8 cellular contexts compared by ENCODE assay signal in genomic region chr1:211135342-211135950, GRCh38. TPM values are rescaled to one million over a fixed set of nuclear protein-coding genes. Genes with fewer than 3 reads are reported as not detected.
DNase-seq lines count a peak whose midpoint lies in the region; ATAC-seq and TF ChIP-seq lines count a peak whose summit lies in the region.

No MANE protein-coding gene starts in this region.

- H3K4me3 ChIP-seq in breast epithelium = no peak overlapping the region

- no peaks in the 10 kb centered on the region for H3K9me3 ChIP-seq in breast epithelium

- peak in 2 of 3 donors; percentile 44 to 55 for TF ChIP-seq CTCF in breast epithelium (IDR thresholded peaks at IDR 0.05)

- intact Hi-C loops in breast epithelium (cut with DNase I; ENCODE audit: low total_unique reads) (no loop called here), left colon (cut with DNase I, micrococcal nuclease) (loop anchor here in 1 of 2 donors (2.0 to 5.0 kb wide), 2 partner anchors 551 to 733 kb away; no protein-coding TSS in a partner anchor)

- H3K4me1 ChIP-seq in breast epithelium = peaks cover 0 to 5% of the 10 kb centered on the region in 2 donors

- no peak for TF ChIP-seq POLR2A in breast epithelium (IDR thresholded peaks at IDR 0.05)

- no peak overlapping the region for H3K27ac ChIP-seq in breast epithelium

- H3K27me3 ChIP-seq in breast epithelium = no peaks in the 10 kb centered on the region

- DNase-seq in COR-L47 (lab: John Stamatoyannopoulos, UW) = peak; percentile 24
- peak; percentile 53 for DNase-seq in HCEC 1CT
- peak; percentile 35 to 61 for DNase-seq in NCI-H526 (lab: John Stamatoyannopoulos, UW)
- DNase-seq in breast epithelium (ENCODE audit: low spot score in 2 of 2) = no peak
- DNase-seq in left colon = no peak
- DNase-seq in activated CD4-positive, CD25-positive, alpha-beta regulatory T cell (lab: John Stamatoyannopoulos, UW) = no peak

- H3K36me3 ChIP-seq in breast epithelium = no peaks in the 10 kb centered on the region

- peak; percentile 71 for ATAC-seq in left colon
- no peak for ATAC-seq in HG03457 (IDR thresholded peaks at IDR 0.05; ENCODE audit: unreplicated experiment)
- no peak for ATAC-seq in HG03045 (IDR thresholded peaks at IDR 0.05; ENCODE audit: unreplicated experiment)

RNA-seq across cellular contexts. Expression of gene KCNH1, which starts 1.5 kb away (rescaled TPM):
- total RNA-seq in breast epithelium (1 to 10 TPM in 1 of 3 donors, under 1 TPM in 1, not detected in 1; 0.32 to 1.3 TPM), left colon (under 1 TPM; 0.27 to 0.70 TPM)

Comparison
In these comparisons a context has a peak if more than half of its experiments do, and no peak if none do; other contexts are left out.
1. DNase-seq: peak in COR-L47 (single experiment), HCEC 1CT (single experiment) and NCI-H526 (2 of 2); none in breast epithelium (0 of 2), left colon (0 of 2) and activated CD4-positive, CD25-positive, alpha-beta regulatory T cell (0 of 4).